Comparison of ENCODE assay signal across 1 cellular context in the genomic region with DNA sequence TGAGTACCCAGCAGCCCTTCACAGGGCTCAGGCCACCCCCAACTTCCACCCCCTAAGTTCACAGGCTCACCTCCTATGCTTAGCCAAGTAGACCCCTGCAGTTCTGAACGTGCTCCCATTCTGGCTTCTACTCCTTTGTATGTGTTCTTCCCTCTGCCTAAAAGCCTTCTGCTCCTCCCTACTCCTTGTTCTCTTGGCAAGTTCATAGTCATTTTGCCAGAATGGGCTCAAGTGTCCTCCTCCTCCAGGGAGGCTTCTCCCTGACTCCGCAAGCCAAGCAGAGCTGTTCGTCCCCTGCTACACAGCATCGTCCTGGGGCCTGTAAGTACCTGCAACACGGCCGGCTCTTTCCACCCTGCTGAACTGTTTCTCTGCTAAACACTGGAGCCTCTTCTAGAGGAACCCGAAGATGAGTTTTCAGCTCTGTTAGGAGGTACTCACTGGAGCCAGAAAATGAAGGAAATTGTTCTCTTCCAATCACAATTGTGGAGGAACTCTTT.
TF ChIP-seq lines count a peak whose summit lies in the region.

No MANE protein-coding gene starts in this region.

TF ChIP-seq in H1, 55 proteins besides CTCF, POLR2A, EP300 and RAD21:
- TF ChIP-seq JUN (IDR thresholded peaks at IDR 0.05; ENCODE audit: low read depth, low read length) (no peak), POLR2AphosphoS5 (IDR thresholded peaks at IDR 0.05; ENCODE audit: low read depth, low read length) (no peak)
